Comparison of ENCODE assay signal across 16 cellular contexts in genomic region chr7:2259480-2259879, GRCh38. TPM values are rescaled to one million over a fixed set of nuclear protein-coding genes. Genes with fewer than 3 reads are reported as not detected.
DNase-seq lines count a peak whose midpoint lies in the region; ATAC-seq and TF ChIP-seq lines count a peak whose summit lies in the region.
"Had no signal": no experiment of that assay in that cellular context is flagged by ENCODE, and none has a peak within 500 bp of the region (broad histone marks: within the 10 kb centered on the region; RNA-seq: fewer than 3 reads in every experiment).

No MANE protein-coding gene starts in this region.

- H3K4me1 ChIP-seq in GM23338 (ENCODE audit: insufficient read depth) (no peaks in the 10 kb centered on the region), neuronal stem cell (ENCODE audit: control insufficient read depth in 2 of 2, insufficient read depth in 1 of 2, low read depth in 1 of 2, low read length in 2 of 2) (no peaks in the 10 kb centered on the region), tibial artery (peaks cover 0 to 5% (median 0%) of the 10 kb centered on the region in 4 donors), SK-N-SH (ENCODE audit: control insufficient read depth in 1 of 2, insufficient read depth in 2 of 2, low read depth in 1 of 2, low read length in 1 of 2) (peaks cover 0 to 8% of the 10 kb centered on the region in 2 experiments; a peak in 1 of 4 replicates)
- H3K4me1 ChIP-seq: adrenal gland, left ventricle myocardium inferior had no signal

- no peaks in the 10 kb centered on the region for H3K9me3 Mint-ChIP-seq in GM23338
- H3K9me3 Mint-ChIP-seq in activated naive CD8-positive, alpha-beta T cell treated with anti-CD3 and anti-CD28 coated beads, Interleukin-2, amount 10 ng/mL, durations not matched to agents 7 days and 5 days = no peaks in the 10 kb centered on the region
- H3K9me3 Mint-ChIP-seq: activated T-helper 1 cell treated with anti-CD3 and anti-CD28 coated beads, Interleukin-12 subunit alpha, Interleukin-12 subunit beta, Interleukin-2, Interleukin-4 antibody, amounts not matched to agents 30 ng/mL and 10 ng/mL and 1 ng/mL, durations not matched to agents 14 hours and 24 hours and 36 hours had no signal

- POLR2A ChIA-PET in activated naive CD8-positive, alpha-beta T cell treated with anti-CD3 and anti-CD28 coated beads, Interleukin-2, amount 10 ng/mL, durations not matched to agents 7 days and 5 days (lab: Charles Lee) = no interaction called here
- POLR2A ChIA-PET in SK-N-SH (lab: Yijun Ruan, JAX) = interaction anchor here (0.6 kb wide), 1 partner anchor 17 kb away, joined by 3 read pairs; no protein-coding TSS in a partner anchor

- H3F3A ChIP-seq in GM23338 (replicated peaks; ENCODE audit: low read depth) (no peaks in the 10 kb centered on the region), SK-N-SH (replicated peaks; ENCODE audit: insufficient read depth) (no peaks in the 10 kb centered on the region)

- no peak overlapping the region for H3K4ac ChIP-seq in neuronal stem cell (ENCODE audit: low read length)

- peaks cover 2% of the 10 kb centered on the region for H3K79me1 ChIP-seq in neuronal stem cell (ENCODE audit: low read depth, low read length)

- peak overlapping the region; percentile 43 for H3K23ac ChIP-seq in neuronal stem cell (ENCODE audit: low read depth, low read length, poor library complexity)

- no peak for TF ChIP-seq EP300 in SK-N-SH (IDR thresholded peaks at IDR 0.05; ENCODE audit: borderline replicate concordance in 1 of 2, low read depth in 1 of 2, low read length in 1 of 2)

- no peak overlapping the region for H2BK12ac ChIP-seq in neuronal stem cell (ENCODE audit: low read length)

- CTCF ChIA-PET in SK-N-SH (lab: Yijun Ruan, JAX) = interaction anchor here (1.8 to 4.0 kb wide), 2 partner anchors 11 to 88 kb away, joined by 9 to 19 read pairs; no protein-coding TSS in a partner anchor

- no CpG with 5 or more reads among the region's 9 CpGs for WGBS in neuronal stem cell (ENCODE audit: extremely low coverage in 2 of 2, insufficient read length in 2 of 2, insufficient replicate concordance in 1 of 2), 2 donors
- WGBS in SK-N-SH (ENCODE audit: low lambda C conversion rate) = 80% methylated on average over 7 of the region's 9 CpGs

- H2AK5ac ChIP-seq in neuronal stem cell (ENCODE audit: low read depth, low read length) = no peak overlapping the region

- DNase-seq in GM23338 (ENCODE audit: low spot score) (no peak), neuronal stem cell (ENCODE audit: low spot score) (no peak), tibial artery (no peak), SK-N-SH (no peak), NCI-H128 (lab: John Stamatoyannopoulos, UW; ENCODE audit: unreplicated experiment) (no peak)
- DNase-seq in activated naive CD8-positive, alpha-beta T cell treated with anti-CD3 and anti-CD28 coated beads, Interleukin-2, amount 10 ng/mL, durations not matched to agents 7 days and 5 days = no peak
- DNase-seq: activated CD8-positive, alpha-beta memory T cell treated with anti-CD3 and anti-CD28 coated beads for 24 hours; adrenal gland; dorsolateral prefrontal cortex; left ventricle myocardium inferior; NCI-H1694; ovary had no signal

- H2AFZ ChIP-seq in GM23338 (no peak overlapping the region), neuronal stem cell (ENCODE audit: low read length) (no peak overlapping the region), SK-N-SH (ENCODE audit: low read depth) (no peak overlapping the region)

- no peaks in the 10 kb centered on the region for H3K36me3 ChIP-seq in GM23338 (ENCODE audit: insufficient read depth)
- peaks cover 27 to 77% of the 10 kb centered on the region in 2 donors for H3K36me3 ChIP-seq in neuronal stem cell (replicated peaks in 1 of 2; ENCODE audit: control insufficient read depth in 2 of 2, insufficient read depth in 2 of 2, low read length in 2 of 2)
- peaks cover 0 to 60% (median 40%) of the 10 kb centered on the region in 3 donors for H3K36me3 ChIP-seq in tibial artery
- peaks cover 0 to 19% of the 10 kb centered on the region in 2 experiments for H3K36me3 ChIP-seq in SK-N-SH (replicated peaks in 1 of 2; ENCODE audit: control insufficient read depth in 1 of 2, insufficient read depth in 2 of 2, low read length in 1 of 2)
- H3K36me3 ChIP-seq: ovary had no signal

- H3K27ac ChIP-seq in GM23338 (ENCODE audit: low read depth) (no peak overlapping the region), neuronal stem cell (replicated peaks; ENCODE audit: low read length) (no peak overlapping the region), tibial artery (no peak overlapping the region), SK-N-SH (ENCODE audit: low read depth in 2 of 2, low read length in 1 of 2) (no peak overlapping the region)
- H3K27ac ChIP-seq: adrenal gland, dorsolateral prefrontal cortex, left ventricle myocardium inferior, ovary had no signal

- H2BK5ac ChIP-seq in neuronal stem cell (ENCODE audit: low read length) = peak overlapping the region; percentile 82

- H4K8ac ChIP-seq in neuronal stem cell (ENCODE audit: low read depth, low read length) = no peak overlapping the region

- H3K79me2 ChIP-seq in GM23338 (replicated peaks; ENCODE audit: insufficient read depth) (no peaks in the 10 kb centered on the region), SK-N-SH (ENCODE audit: insufficient read depth) (no peaks in the 10 kb centered on the region)

- peaks cover 12% of the 10 kb centered on the region for H3K27me3 Mint-ChIP-seq in GM23338 (ENCODE audit: insufficient read depth, low read depth, poor library complexity)
- no peaks in the 10 kb centered on the region for H3K27me3 Mint-ChIP-seq in activated naive CD8-positive, alpha-beta T cell treated with anti-CD3 and anti-CD28 coated beads, Interleukin-2, amount 10 ng/mL, durations not matched to agents 7 days and 5 days

- no peaks in the 10 kb centered on the region for H3K9me2 ChIP-seq in GM23338 (ENCODE audit: insufficient read depth)
- H3K9me2 ChIP-seq in SK-N-SH = no peaks in the 10 kb centered on the region

- H3K27me3 ChIP-seq in GM23338 (ENCODE audit: insufficient read depth) = no peaks in the 10 kb centered on the region
- no peaks in the 10 kb centered on the region for H3K27me3 ChIP-seq in neuronal stem cell (ENCODE audit: control insufficient read depth in 3 of 3, insufficient read depth in 3 of 3, low read depth in 1 of 3, low read length in 3 of 3)
- no peaks in the 10 kb centered on the region for H3K27me3 ChIP-seq in tibial artery
- H3K27me3 ChIP-seq in SK-N-SH (ENCODE audit: insufficient read depth) = no peaks in the 10 kb centered on the region
- H3K27me3 ChIP-seq: adrenal gland, dorsolateral prefrontal cortex, ovary had no signal

- intact Hi-C loops in tibial artery (cut with DNase I; ENCODE audit: low total_unique reads) = no loop called here

- H3K9me3 ChIP-seq in neuronal stem cell (replicated peaks in 1 of 2; ENCODE audit: control insufficient read depth in 2 of 2, insufficient read depth in 1 of 2, low read depth in 1 of 2, low read length in 2 of 2) = no peaks in the 10 kb centered on the region
- no peaks in the 10 kb centered on the region for H3K9me3 ChIP-seq in tibial artery
- no peaks in the 10 kb centered on the region for H3K9me3 ChIP-seq in SK-N-SH
- H3K9me3 ChIP-seq: adrenal gland, left ventricle myocardium inferior, ovary had no signal

- ATAC-seq in GM19023 (IDR thresholded peaks at IDR 0.05; ENCODE audit: unreplicated experiment) (peak; percentile 6), GM23338 (no peak)
- ATAC-seq in activated naive CD8-positive, alpha-beta T cell treated with anti-CD3 and anti-CD28 coated beads, Interleukin-2, amount 10 ng/mL, durations not matched to agents 7 days and 5 days (ENCODE audit: low read depth) = no peak
- ATAC-seq: HepG2, sciatic nerve had no signal

- TF ChIP-seq RAD21 in SK-N-SH (IDR thresholded peaks at IDR 0.05; ENCODE audit: low read length) = no peak

- peak overlapping the region; percentile 56 for H3K14ac ChIP-seq in neuronal stem cell (ENCODE audit: low read length)

- no peak overlapping the region for H2BK15ac ChIP-seq in neuronal stem cell (ENCODE audit: low read length)

- H4K20me1 ChIP-seq in GM23338 (replicated peaks; ENCODE audit: insufficient read depth) (no peaks in the 10 kb centered on the region), SK-N-SH (ENCODE audit: insufficient read depth) (no peaks in the 10 kb centered on the region)

- no peak overlapping the region for H3K9ac ChIP-seq in neuronal stem cell (ENCODE audit: low read depth, low read length, poor library complexity)
- H3K9ac ChIP-seq in SK-N-SH = no peak overlapping the region

- H3K27ac Mint-ChIP-seq in GM23338 = peak overlapping the region; percentile 65; the same call in 1 of the 2 replicates
- peak overlapping the region; percentile 49 for H3K27ac Mint-ChIP-seq in activated naive CD8-positive, alpha-beta T cell treated with anti-CD3 and anti-CD28 coated beads, Interleukin-2, amount 10 ng/mL, durations not matched to agents 7 days and 5 days

- H3K4me2 ChIP-seq in GM23338 (no peak overlapping the region), neuronal stem cell (ENCODE audit: insufficient read depth, low read length, poor library complexity, severe bottlenecking) (no peak overlapping the region), SK-N-SH (no peak overlapping the region)

- TF ChIP-seq CTCF in GM23338 (conservative IDR thresholded peaks at IDR 0.05; ENCODE audit: low read depth in 2 of 2) (no peak), tibial artery (IDR thresholded peaks at IDR 0.05) (no peak), SK-N-SH (IDR thresholded peaks at IDR 0.05) (no peak)

- H3K36me3 Mint-ChIP-seq in GM23338 (ENCODE audit: low read depth) = peaks cover 21% of the 10 kb centered on the region
- peaks cover 9% of the 10 kb centered on the region for H3K36me3 Mint-ChIP-seq in activated naive CD8-positive, alpha-beta T cell treated with anti-CD3 and anti-CD28 coated beads, Interleukin-2, amount 10 ng/mL, durations not matched to agents 7 days and 5 days

- no peak overlapping the region for H3K18ac ChIP-seq in neuronal stem cell (ENCODE audit: low read length)

- H3K4me3 Mint-ChIP-seq in GM23338 = no peak overlapping the region
- H3K4me3 Mint-ChIP-seq in activated naive CD8-positive, alpha-beta T cell treated with anti-CD3 and anti-CD28 coated beads, Interleukin-2, amount 10 ng/mL, durations not matched to agents 7 days and 5 days = no peak overlapping the region
- H3K4me3 Mint-ChIP-seq: activated T-helper 1 cell treated with anti-CD3 and anti-CD28 coated beads, Interleukin-12 subunit alpha, Interleukin-12 subunit beta, Interleukin-2, Interleukin-4 antibody, amounts not matched to agents 30 ng/mL and 10 ng/mL and 1 ng/mL, durations not matched to agents 14 hours and 24 hours and 36 hours had no signal

- peak overlapping the region; percentile 72 for H2BK120ac ChIP-seq in neuronal stem cell (ENCODE audit: low read depth, low read length)

- H3K4me3 ChIP-seq in GM23338 = no peak overlapping the region
- H3K4me3 ChIP-seq in neuronal stem cell (ENCODE audit: low read length in 2 of 2) = no peak overlapping the region
- H3K4me3 ChIP-seq in tibial artery = no peak overlapping the region
- H3K4me3 ChIP-seq in SK-N-SH (ENCODE audit: low read depth in 2 of 2, low read length in 1 of 2) = no peak overlapping the region
- H3K4me3 ChIP-seq: adrenal gland, dorsolateral prefrontal cortex, left ventricle myocardium inferior, ovary had no signal

- H4K91ac ChIP-seq in neuronal stem cell (ENCODE audit: low read depth, low read length, poor library complexity) = no peak overlapping the region

- H3K4me1 Mint-ChIP-seq in GM23338 = no peaks in the 10 kb centered on the region
- H3K4me1 Mint-ChIP-seq in activated naive CD8-positive, alpha-beta T cell treated with anti-CD3 and anti-CD28 coated beads, Interleukin-2, amount 10 ng/mL, durations not matched to agents 7 days and 5 days = peaks cover 11% of the 10 kb centered on the region

RNA-seq across cellular contexts. Expression of gene NUDT1, which starts 17.5 kb away (rescaled TPM):
- total RNA-seq in GM23338 (2014; rRNA removed; shearing (Covaris generic)) = 54.5 and 66.8 TPM in 2 replicates
- polyA plus RNA-seq in GM23338 (2016; fragmentation: Nextera tagmentation; extraction: Ambion mirVana) = 151 and 163 TPM in 2 replicates
- 10 to 100 TPM; 92.2 to 95.8 TPM for total RNA-seq in activated naive CD8-positive, alpha-beta T cell treated with anti-CD3 and anti-CD28 coated beads, Interleukin-2, amount 10 ng/mL, durations not matched to agents 7 days and 5 days
- 46.7 TPM for polyA plus RNA-seq in neuronal stem cell (2013, experiment 1 of 2)
- 46.4 TPM for polyA plus RNA-seq in neuronal stem cell (2013, experiment 2 of 2)
- 79.5 and 98.1 TPM in 2 replicates for polyA plus RNA-seq in SK-N-SH (2012; rRNA removed)
- 69.1 and 83.0 TPM in 2 replicates for polyA plus RNA-seq in SK-N-SH (2012; cell fraction: cytosol; rRNA removed)
- 53.9 and 64.3 TPM in 2 replicates for polyA plus RNA-seq in SK-N-SH (2012; cell fraction: nucleus; rRNA removed)

RNA-seq across cellular contexts. Expression of gene MRM2, which starts 17.5 kb away (rescaled TPM):
- total RNA-seq in GM23338 (2014; rRNA removed; shearing (Covaris generic)) = 25.3 and 30.0 TPM in 2 replicates
- polyA plus RNA-seq in GM23338 (2016; fragmentation: Nextera tagmentation; extraction: Ambion mirVana) (37.8 and 41.1 TPM in 2 replicates), SK-N-SH (2012; rRNA removed) (30.7 and 34.8 TPM in 2 replicates)
- total RNA-seq in activated naive CD8-positive, alpha-beta T cell treated with anti-CD3 and anti-CD28 coated beads, Interleukin-2, amount 10 ng/mL, durations not matched to agents 7 days and 5 days = 10 to 100 TPM; 27.4 to 29.3 TPM
- polyA plus RNA-seq in neuronal stem cell (2013, experiment 1 of 2) = 21.4 TPM
- polyA plus RNA-seq in neuronal stem cell (2013, experiment 2 of 2) = 21.4 TPM
- 36.0 and 37.6 TPM in 2 replicates for polyA plus RNA-seq in SK-N-SH (2012; cell fraction: cytosol; rRNA removed)
- polyA plus RNA-seq in SK-N-SH (2012; cell fraction: nucleus; rRNA removed) = 13.9 and 18.7 TPM in 2 replicates

RNA-seq across cellular contexts. Expression of gene MAD1L1, which starts 26.7 kb away (rescaled TPM):
- total RNA-seq in GM23338 (2014; rRNA removed; shearing (Covaris generic)) = 59.3 and 87.1 TPM in 2 replicates
- polyA plus RNA-seq in GM23338 (2016; fragmentation: Nextera tagmentation; extraction: Ambion mirVana) (40.3 and 42.9 TPM in 2 replicates), SK-N-SH (2012; rRNA removed) (28.7 and 46.2 TPM in 2 replicates)
- 10 to 100 TPM; 72.7 to 82.6 TPM for total RNA-seq in activated naive CD8-positive, alpha-beta T cell treated with anti-CD3 and anti-CD28 coated beads, Interleukin-2, amount 10 ng/mL, durations not matched to agents 7 days and 5 days
- 20.0 TPM for polyA plus RNA-seq in neuronal stem cell (2013, experiment 1 of 2)
- 18.9 TPM for polyA plus RNA-seq in neuronal stem cell (2013, experiment 2 of 2)
- 20.4 and 23.6 TPM in 2 replicates for polyA plus RNA-seq in SK-N-SH (2012; cell fraction: cytosol; rRNA removed)
- polyA plus RNA-seq in SK-N-SH (2012; cell fraction: nucleus; rRNA removed) = 29.9 and 64.7 TPM in 2 replicates

RNA-seq across cellular contexts. Expression of gene SNX8, which starts 54.8 kb away (rescaled TPM):
- 15.6 and 44.3 TPM in 2 replicates for total RNA-seq in GM23338 (2014; rRNA removed; shearing (Covaris generic))
- polyA plus RNA-seq in GM23338 (2016; fragmentation: Nextera tagmentation; extraction: Ambion mirVana) (49.1 and 50.9 TPM in 2 replicates), SK-N-SH (2012; rRNA removed) (20.6 and 21.1 TPM in 2 replicates)
- total RNA-seq in activated naive CD8-positive, alpha-beta T cell treated with anti-CD3 and anti-CD28 coated beads, Interleukin-2, amount 10 ng/mL, durations not matched to agents 7 days and 5 days = 10 to 100 TPM; 18.6 to 22.1 TPM
- polyA plus RNA-seq in neuronal stem cell (2013, experiment 1 of 2) = 10.4 TPM
- 12.5 TPM for polyA plus RNA-seq in neuronal stem cell (2013, experiment 2 of 2)
- polyA plus RNA-seq in SK-N-SH (2012; cell fraction: cytosol; rRNA removed) = 13.3 and 15.9 TPM in 2 replicates
- polyA plus RNA-seq in SK-N-SH (2012; cell fraction: nucleus; rRNA removed) = 25.3 and 31.1 TPM in 2 replicates
